ENCODE assay signal across 18 cellular contexts in genomic region chr11:119472186-119472855, GRCh38. TPM values are rescaled to one million over a fixed set of nuclear protein-coding genes. Genes with fewer than 3 reads are reported as not detected.
DNase-seq lines count a peak whose midpoint lies in the region; TF ChIP-seq lines count a peak whose summit lies in the region.
"Had no signal": no experiment of that assay in that cellular context is flagged by ENCODE, and none has a peak within 500 bp of the region (broad histone marks: within the 10 kb centered on the region; RNA-seq: fewer than 3 reads in every experiment).

No MANE protein-coding gene starts in this region.

- no peak for TF ChIP-seq CTCF in cardiac fibroblast (IDR thresholded peaks at IDR 0.05; ENCODE audit: low read depth, low read length)

- intact Hi-C loops in activated T-helper 1 cell treated with anti-CD3 and anti-CD28 coated beads, Interleukin-12 subunit alpha, Interleukin-12 subunit beta, Interleukin-2, Interleukin-4 antibody, amounts not matched to agents 30 ng/mL and 10 ng/mL and 1 ng/mL, durations not matched to agents 14 hours and 24 hours and 36 hours (cut with micrococcal nuclease): no loop called here

- no peaks in the 10 kb centered on the region for H3K36me3 Mint-ChIP-seq in activated T-helper 1 cell treated with anti-CD3 and anti-CD28 coated beads, Interleukin-12 subunit alpha, Interleukin-12 subunit beta, Interleukin-2, Interleukin-4 antibody, amounts not matched to agents 30 ng/mL and 10 ng/mL and 1 ng/mL, durations not matched to agents 14 hours and 24 hours and 36 hours (ENCODE audit: low read depth)
- H3K36me3 Mint-ChIP-seq: neural progenitor cell had no signal

- H3K27ac Mint-ChIP-seq in activated T-helper 1 cell treated with anti-CD3 and anti-CD28 coated beads, Interleukin-12 subunit alpha, Interleukin-12 subunit beta, Interleukin-2, Interleukin-4 antibody, amounts not matched to agents 30 ng/mL and 10 ng/mL and 1 ng/mL, durations not matched to agents 14 hours and 24 hours and 36 hours: no peak overlapping the region
- H3K27ac Mint-ChIP-seq: activated T-helper 2 cell treated with anti-CD3 and anti-CD28 coated beads, Interferon-gamma antibody, Interleukin-2, Interleukin-4, amounts not matched to agents 10 μg/mL and 5 μg/mL and 100 μg/mL, durations not matched to agents 14 hours and 24 hours and 36 hours; neural progenitor cell; progenitor cell of endocrine pancreas; stimulated activated naive CD8-positive, alpha-beta T cell treated with anti-CD3 and anti-CD28 coated beads, Interleukin-15, amount 100 ng/mL, for 72 hours had no signal

- H3K27me3 ChIP-seq in subcutaneous abdominal adipose tissue (ENCODE audit: control insufficient read depth in 5 of 5, insufficient read depth in 4 of 5, low read length in 5 of 5): peaks cover 0 to 12% (median 0%) of the 10 kb centered on the region in 5 donors
- H3K27me3 ChIP-seq: upper lobe of left lung had no signal

- H3K36me3 ChIP-seq in subcutaneous abdominal adipose tissue (ENCODE audit: control insufficient read depth in 5 of 5, insufficient read depth in 5 of 5, low read length in 5 of 5): no peaks in the 10 kb centered on the region
- H3K36me3 ChIP-seq: left lung, neural progenitor cell, upper lobe of left lung had no signal

- no peak overlapping the region for H3K4me3 Mint-ChIP-seq in activated T-helper 1 cell treated with anti-CD3 and anti-CD28 coated beads, Interleukin-12 subunit alpha, Interleukin-12 subunit beta, Interleukin-2, Interleukin-4 antibody, amounts not matched to agents 30 ng/mL and 10 ng/mL and 1 ng/mL, durations not matched to agents 14 hours and 24 hours and 36 hours
- H3K4me3 Mint-ChIP-seq: neural progenitor cell; stimulated activated naive CD8-positive, alpha-beta T cell treated with anti-CD3 and anti-CD28 coated beads, Interleukin-15, amount 100 ng/mL, for 72 hours had no signal

- DNase-seq in NCI-H82 (lab: John Stamatoyannopoulos, UW): peak; percentile 89
- peak; percentile 13 to 50 for DNase-seq in cardiac fibroblast (ENCODE audit: low read depth in 2 of 2)
- peak; percentile 6 for DNase-seq in islet precursor cell
- DNase-seq in activated effector memory CD4-positive, alpha-beta T cell treated with anti-CD3 and anti-CD28 coated beads, Interleukin-2, amount 50 U/mL, for 16 hours: no peak
- no peak for DNase-seq in DMS 273 treated with DMSO at 0.1 percent for 48 hours (lab: John Stamatoyannopoulos, UW)
- DNase-seq in activated T-helper 1 cell treated with anti-CD3 and anti-CD28 coated beads, Interleukin-12 subunit alpha, Interleukin-12 subunit beta, Interleukin-2, Interleukin-4 antibody, amounts not matched to agents 30 ng/mL and 10 ng/mL and 1 ng/mL, durations not matched to agents 14 hours and 24 hours and 36 hours (ENCODE audit: low spot score): no peak
- DNase-seq: COR-L47; erythroblast; left lung; mucosa of descending colon; NCI-H510A treated with DMSO at 0.1 percent for 48 hours; stimulated activated naive CD8-positive, alpha-beta T cell treated with anti-CD3 and anti-CD28 coated beads, Interleukin-15, amount 100 ng/mL, for 72 hours had no signal

- no peaks in the 10 kb centered on the region for H3K4me1 Mint-ChIP-seq in activated T-helper 1 cell treated with anti-CD3 and anti-CD28 coated beads, Interleukin-12 subunit alpha, Interleukin-12 subunit beta, Interleukin-2, Interleukin-4 antibody, amounts not matched to agents 30 ng/mL and 10 ng/mL and 1 ng/mL, durations not matched to agents 14 hours and 24 hours and 36 hours (ENCODE audit: low read depth)
- H3K4me1 Mint-ChIP-seq: stimulated activated naive CD8-positive, alpha-beta T cell treated with anti-CD3 and anti-CD28 coated beads, Interleukin-15, amount 100 ng/mL, for 72 hours had no signal

- peaks cover 10% of the 10 kb centered on the region for H3K27me3 Mint-ChIP-seq in activated T-helper 1 cell treated with anti-CD3 and anti-CD28 coated beads, Interleukin-12 subunit alpha, Interleukin-12 subunit beta, Interleukin-2, Interleukin-4 antibody, amounts not matched to agents 30 ng/mL and 10 ng/mL and 1 ng/mL, durations not matched to agents 14 hours and 24 hours and 36 hours (ENCODE audit: insufficient read depth)

- peaks cover 0 to 8% (median 3%) of the 10 kb centered on the region in 5 donors for H3K9me3 ChIP-seq in subcutaneous abdominal adipose tissue (ENCODE audit: control insufficient read depth in 5 of 5, low read length in 5 of 5)
- H3K9me3 ChIP-seq: mucosa of descending colon, upper lobe of left lung had no signal

- H3K9me3 Mint-ChIP-seq in activated T-helper 1 cell treated with anti-CD3 and anti-CD28 coated beads, Interleukin-12 subunit alpha, Interleukin-12 subunit beta, Interleukin-2, Interleukin-4 antibody, amounts not matched to agents 30 ng/mL and 10 ng/mL and 1 ng/mL, durations not matched to agents 14 hours and 24 hours and 36 hours: no peaks in the 10 kb centered on the region
- H3K9me3 Mint-ChIP-seq: activated T-helper 2 cell treated with anti-CD3 and anti-CD28 coated beads, Interferon-gamma antibody, Interleukin-2, Interleukin-4, amounts not matched to agents 10 μg/mL and 5 μg/mL and 100 μg/mL, durations not matched to agents 14 hours and 24 hours and 36 hours had no signal

- H3K4me3 ChIP-seq in cardiac fibroblast (replicated peaks in 1 of 2; ENCODE audit: low read depth in 2 of 2, low read length in 2 of 2) (no peak overlapping the region), subcutaneous abdominal adipose tissue (ENCODE audit: low read depth in 1 of 5, low read length in 5 of 5) (no peak overlapping the region)
- H3K4me3 ChIP-seq: left lung, mucosa of descending colon, neural progenitor cell, skin epidermis, upper lobe of left lung had no signal

- H3K4me1 ChIP-seq in subcutaneous abdominal adipose tissue (ENCODE audit: control insufficient read depth in 5 of 5, insufficient read depth in 5 of 5, low read length in 5 of 5): peaks cover 7 to 25% (median 20%) of the 10 kb centered on the region in 5 donors
- H3K4me1 ChIP-seq: left lung, upper lobe of left lung had no signal

- no peak overlapping the region for H3K9ac ChIP-seq in subcutaneous abdominal adipose tissue (ENCODE audit: low read length in 5 of 5)
- H3K9ac ChIP-seq: neural progenitor cell had no signal

- H3K27ac ChIP-seq in subcutaneous abdominal adipose tissue (ENCODE audit: low read depth, low read length): peak overlapping the region; percentile 27
- H3K27ac ChIP-seq: left lung, neural progenitor cell, upper lobe of left lung had no signal

RNA-seq across cellular contexts. Expression of gene THY1, which starts 49.3 kb away (rescaled TPM):
- total RNA-seq in activated T-helper 1 cell treated with anti-CD3 and anti-CD28 coated beads, Interleukin-12 subunit alpha, Interleukin-12 subunit beta, Interleukin-2, Interleukin-4 antibody, amounts not matched to agents 30 ng/mL and 10 ng/mL and 1 ng/mL, durations not matched to agents 14 hours and 24 hours and 36 hours: 0.83 and 1.0 TPM in 2 replicates

Comparison
In these comparisons a context has a peak if more than half of its experiments do, and no peak if none do; other contexts are left out.
1. DNase-seq: peak in NCI-H82 (single experiment), cardiac fibroblast (2 of 2) and islet precursor cell (single experiment); none in activated effector memory CD4-positive, alpha-beta T cell treated with anti-CD3 and anti-CD28 coated beads, Interleukin-2, amount 50 U/mL, for 16 hours (single experiment), DMS 273 treated with DMSO at 0.1 percent for 48 hours (single experiment) and activated T-helper 1 cell treated with anti-CD3 and anti-CD28 coated beads, Interleukin-12 subunit alpha, Interleukin-12 subunit beta, Interleukin-2, Interleukin-4 antibody, amounts not matched to agents 30 ng/mL and 10 ng/mL and 1 ng/mL, durations not matched to agents 14 hours and 24 hours and 36 hours (single experiment).